Comparison of ENCODE assay signal across 24 cellular contexts in genomic region chr13:113728571-113729054, GRCh38. TPM values are rescaled to one million over a fixed set of nuclear protein-coding genes. Genes with fewer than 3 reads are reported as not detected.
"Had no signal": no experiment of that assay in that cellular context is flagged by ENCODE, and none has a peak within 500 bp of the region (broad histone marks: within the 10 kb centered on the region; RNA-seq: fewer than 3 reads in every experiment).

No MANE protein-coding gene starts in this region.

- DNase-seq: activated CD4-positive, alpha-beta T cell treated with anti-CD3 and anti-CD28 coated beads, Interleukin-2, amount 10 ng/mL, durations not matched to agents 7 days and 5 days; activated CD4-positive, CD25-positive, alpha-beta regulatory T cell treated with anti-CD3 and anti-CD28 coated beads, Interleukin-2, amount 50 U/mL, for 72 hours; activated CD8-positive, alpha-beta memory T cell treated with anti-CD3 and anti-CD28 coated beads, Interleukin-2, amount 10 ng/mL, durations not matched to agents 7 days and 5 days; activated CD8-positive, alpha-beta T cell treated with anti-CD3 and anti-CD28 coated beads for 36 hours; activated effector memory CD4-positive, alpha-beta T cell treated with anti-CD3 and anti-CD28 coated beads, Interleukin-2, amount 50 U/mL, for 16 hours; activated naive CD4-positive, alpha-beta T cell treated with anti-CD3 and anti-CD28 coated beads, Interleukin-2, amount 10 ng/mL, durations not matched to agents 7 days and 5 days; activated T-cell treated with anti-CD3 and anti-CD28 coated beads for 4 hours; amygdala; effector CD4-positive, alpha-beta T cell; erythroblast; foreskin melanocyte; hippocampal formation; naive B cell; occipital lobe; stimulated activated CD4-positive, alpha-beta T cell treated with anti-CD3 and anti-CD28 coated beads, Interleukin-4, amount 100 ng/mL, for 1 hour; stimulated activated naive CD4-positive, alpha-beta T cell treated with Interleukin-2 at 50 U/mL for 16 hours; T-helper 1 cell; uterus; WERI-Rb-1 had no signal

- H3K4me3 ChIP-seq: cardiac muscle cell, thoracic aorta, uterus had no signal

- H3K27me3 Mint-ChIP-seq: progenitor cell of endocrine pancreas had no signal

- H3K9me3 ChIP-seq: thoracic aorta, uterus had no signal

- ATAC-seq: activated CD8-positive, alpha-beta memory T cell treated with anti-CD3 and anti-CD28 coated beads, Interleukin-2, amount 10 ng/mL, durations not matched to agents 7 days and 5 days; activated CD8-positive, alpha-beta T cell treated with anti-CD3 and anti-CD28 coated beads for 36 hours had no signal

- H3K36me3 Mint-ChIP-seq: activated CD8-positive, alpha-beta memory T cell treated with anti-CD3 and anti-CD28 coated beads, Interleukin-2, amount 10 ng/mL, durations not matched to agents 7 days and 5 days; activated naive CD4-positive, alpha-beta T cell treated with anti-CD3 and anti-CD28 coated beads, Interleukin-2, amount 10 ng/mL, durations not matched to agents 7 days and 5 days; memory B cell; naive B cell had no signal

- H3K27ac ChIP-seq: cardiac muscle cell, thoracic aorta, uterus, WERI-Rb-1 had no signal

- H3K27me3 ChIP-seq: cardiac muscle cell had no signal

- H3K9me3 Mint-ChIP-seq: dendritic cell treated with granulocyte-macrophage colony-stimulating factor and Interleukin-4, amounts not matched to agents 40 ng/mL and 50 ng/mL, for 4 days; memory B cell had no signal

- H3K36me3 ChIP-seq: cardiac muscle cell, thoracic aorta, uterus had no signal

- H3K27ac Mint-ChIP-seq: activated CD4-positive, alpha-beta T cell treated with anti-CD3 and anti-CD28 coated beads, Interleukin-2, amount 10 ng/mL, durations not matched to agents 7 days and 5 days; activated CD8-positive, alpha-beta memory T cell treated with anti-CD3 and anti-CD28 coated beads, Interleukin-2, amount 10 ng/mL, durations not matched to agents 7 days and 5 days; activated CD8-positive, alpha-beta T cell treated with anti-CD3 and anti-CD28 coated beads for 36 hours; activated naive CD4-positive, alpha-beta T cell treated with anti-CD3 and anti-CD28 coated beads, Interleukin-2, amount 10 ng/mL, durations not matched to agents 7 days and 5 days; dendritic cell treated with granulocyte-macrophage colony-stimulating factor and Interleukin-4, amounts not matched to agents 40 ng/mL and 50 ng/mL, for 4 days; memory B cell; progenitor cell of endocrine pancreas had no signal

- H3K4me3 Mint-ChIP-seq: activated CD4-positive, alpha-beta T cell treated with anti-CD3 and anti-CD28 coated beads, Interleukin-2, amount 10 ng/mL, durations not matched to agents 7 days and 5 days; activated CD8-positive, alpha-beta memory T cell treated with anti-CD3 and anti-CD28 coated beads, Interleukin-2, amount 10 ng/mL, durations not matched to agents 7 days and 5 days; activated CD8-positive, alpha-beta T cell treated with anti-CD3 and anti-CD28 coated beads for 36 hours; activated naive CD4-positive, alpha-beta T cell treated with anti-CD3 and anti-CD28 coated beads, Interleukin-2, amount 10 ng/mL, durations not matched to agents 7 days and 5 days; dendritic cell treated with granulocyte-macrophage colony-stimulating factor and Interleukin-4, amounts not matched to agents 40 ng/mL and 50 ng/mL, for 4 days; memory B cell had no signal

RNA-seq across cellular contexts. Expression of gene TMEM255B, which starts 30.4 kb away (rescaled TPM):
- total RNA-seq: cardiac muscle cell had no signal
